In genomic region chr19:52296400-52296772, GRCh38 we compare ENCODE assay signal across 8 cellular contexts. TPM values are rescaled to one million over a fixed set of nuclear protein-coding genes. Genes with fewer than 3 reads are reported as not detected.
DNase-seq lines count a peak whose midpoint lies in the region; ATAC-seq and TF ChIP-seq lines count a peak whose summit lies in the region.

No MANE protein-coding gene starts in this region.

- H3K4me1 ChIP-seq in ES-I3 (ENCODE audit: insufficient read depth, low read length) = no peaks in the 10 kb centered on the region
- H3K4me1 ChIP-seq in Karpas-422 (ENCODE audit: low read length) = peaks cover 13% of the 10 kb centered on the region
- peaks cover 13% of the 10 kb centered on the region for H3K4me1 ChIP-seq in mucosa of stomach (ENCODE audit: control insufficient read depth, insufficient read depth, low read length)

- H3K9me3 Mint-ChIP-seq in central memory CD8-positive, alpha-beta T cell = no peaks in the 10 kb centered on the region

- H3K27me3 Mint-ChIP-seq in central memory CD8-positive, alpha-beta T cell = no peaks in the 10 kb centered on the region

- H3K36me3 Mint-ChIP-seq in central memory CD8-positive, alpha-beta T cell (ENCODE audit: insufficient read depth) = peaks cover 22% of the 10 kb centered on the region

- H3K36me3 ChIP-seq in ES-I3 (ENCODE audit: insufficient read depth, low read length) = peaks cover 11% of the 10 kb centered on the region
- H3K36me3 ChIP-seq in Karpas-422 (ENCODE audit: insufficient read depth, low read length) = peaks cover 46% of the 10 kb centered on the region
- no peaks in the 10 kb centered on the region for H3K36me3 ChIP-seq in mucosa of stomach (ENCODE audit: control insufficient read depth, insufficient read depth, low read length)

- peak overlapping the region; percentile 91 for H3K4me3 Mint-ChIP-seq in central memory CD8-positive, alpha-beta T cell

- peaks cover 28% of the 10 kb centered on the region for H3K4me1 Mint-ChIP-seq in central memory CD8-positive, alpha-beta T cell

- TF ChIP-seq CTCF in GM13977 (IDR thresholded peaks at IDR 0.05; ENCODE audit: extremely low read depth, insufficient read depth, missing control alignments) = no peak

- ATAC-seq in central memory CD8-positive, alpha-beta T cell (replicated peaks; ENCODE audit: extremely low read depth, poor library complexity, severe bottlenecking) = no peak
- no peak for ATAC-seq in HG03045 (IDR thresholded peaks at IDR 0.05; ENCODE audit: unreplicated experiment)

- H3K9me2 ChIP-seq in Karpas-422 (replicated peaks; ENCODE audit: insufficient read depth, low read length) = no peaks in the 10 kb centered on the region

- H3K27me3 ChIP-seq in Karpas-422 (ENCODE audit: low read length) (no peaks in the 10 kb centered on the region), mucosa of stomach (ENCODE audit: control insufficient read depth, insufficient read depth, low read length) (no peaks in the 10 kb centered on the region)

- H3K4me3 ChIP-seq in Karpas-422 (ENCODE audit: low read length) (peak overlapping the region; percentile 84), mucosa of stomach (ENCODE audit: low read length) (peak overlapping the region; percentile 43)

- H3K9ac ChIP-seq in ES-I3 (ENCODE audit: low read depth, low read length) (peak overlapping the region; percentile 35; the same call in 1 of the 2 replicates), Karpas-422 (ENCODE audit: low read length) (peak overlapping the region; percentile 71), mucosa of stomach (ENCODE audit: low read length) (peak overlapping the region; percentile 84)

- H3K27ac ChIP-seq in Karpas-422 (ENCODE audit: low read length) = no peak overlapping the region

- peak overlapping the region; percentile 100 for H3K4me2 ChIP-seq in Karpas-422 (ENCODE audit: low read depth, low read length, poor library complexity, severe bottlenecking)

- H2AFZ ChIP-seq in Karpas-422 (ENCODE audit: low read length) = peak overlapping the region; percentile 90; the same call in 1 of the 2 replicates

- H3K9me3 ChIP-seq in ES-I3 (ENCODE audit: control insufficient read depth, insufficient read depth, low read length) (peaks cover 9% of the 10 kb centered on the region), Karpas-422 (ENCODE audit: low read length) (peaks cover 26% of the 10 kb centered on the region), mucosa of stomach (ENCODE audit: control insufficient read depth, low read length) (no peaks in the 10 kb centered on the region)

- H3K27ac Mint-ChIP-seq in central memory CD8-positive, alpha-beta T cell (ENCODE audit: low read depth) = peak overlapping the region; percentile 98

- no peak for DNase-seq in Karpas-422
- DNase-seq in central memory CD8-positive, alpha-beta T cell (ENCODE audit: low spot score in 2 of 2) = no peak
- no peak for DNase-seq in effector CD4-positive, alpha-beta T cell
- no peak for DNase-seq in GM13977 (ENCODE audit: low spot score)
- no peak for DNase-seq in NCI-H1417 (lab: John Stamatoyannopoulos, UW)

- H4K20me1 ChIP-seq in Karpas-422 (ENCODE audit: insufficient read depth, low read depth, low read length) = no peaks in the 10 kb centered on the region

- H3K79me2 ChIP-seq in Karpas-422 (ENCODE audit: low read length) = peaks cover 42% of the 10 kb centered on the region

- in situ Hi-C loops in GM13977 (cut with MboI; ENCODE audit: low pct_unique_long_range_greater_than_20kb, low sequenced_read_pairs, unreplicated experiment) = no loop called here

RNA-seq across cellular contexts. Expression of gene ZNF480, which starts 0.6 kb away (rescaled TPM):
- total RNA-seq in Karpas-422 (2014; rRNA removed; shearing (Covaris generic); ENCODE audit: low replicate concordance) = 26.7 and 33.9 TPM in 2 replicates

RNA-seq across cellular contexts. Expression of gene ZNF766, which starts 27.0 kb away (rescaled TPM):
- total RNA-seq in Karpas-422 (2014; rRNA removed; shearing (Covaris generic); ENCODE audit: low replicate concordance) = 13.9 and 23.3 TPM in 2 replicates

RNA-seq across cellular contexts. Expression of gene ZNF610, which starts 39.7 kb away (rescaled TPM):
- 12.6 and 20.1 TPM in 2 replicates for total RNA-seq in Karpas-422 (2014; rRNA removed; shearing (Covaris generic); ENCODE audit: low replicate concordance)
